ENCODE assay signal across 17 cellular contexts in genomic region chr2:161651547-161651946, GRCh38. TPM values are rescaled to one million over a fixed set of nuclear protein-coding genes. Genes with fewer than 3 reads are reported as not detected.
"Had no signal": no experiment of that assay in that cellular context is flagged by ENCODE, and none has a peak within 500 bp of the region (broad histone marks: within the 10 kb centered on the region; RNA-seq: fewer than 3 reads in every experiment).

No MANE protein-coding gene starts in this region.

- H3K4me1 Mint-ChIP-seq: activated naive CD8-positive, alpha-beta T cell treated with anti-CD3 and anti-CD28 coated beads for 36 hours; mesothelial cell of epicardium; naive thymus-derived CD4-positive, alpha-beta T cell had no signal

- H3K4me3 Mint-ChIP-seq: activated CD8-positive, alpha-beta T cell treated with anti-CD3 and anti-CD28 coated beads for 36 hours; activated naive CD8-positive, alpha-beta T cell treated with anti-CD3 and anti-CD28 coated beads for 36 hours; activated T-cell treated with anti-CD3 and anti-CD28 coated beads, Interleukin-2, amount 50 U/mL, for 72 hours; mesothelial cell of epicardium; naive thymus-derived CD4-positive, alpha-beta T cell had no signal

- H3K27me3 ChIP-seq: stomach had no signal

- H3K9me3 Mint-ChIP-seq: activated CD8-positive, alpha-beta T cell treated with anti-CD3 and anti-CD28 coated beads for 36 hours had no signal

- H3K4me3 ChIP-seq: psoas muscle, stomach, thoracic aorta had no signal

- H3K4me1 ChIP-seq: psoas muscle, stomach had no signal

- DNase-seq: activated CD4-positive, alpha-beta T cell treated with anti-CD3 and anti-CD28 coated beads for 1 hour; activated CD8-positive, alpha-beta memory T cell treated with anti-CD3 and anti-CD28 coated beads, Interleukin-2, amount 50 U/mL, for 4 hours; activated CD8-positive, alpha-beta T cell treated with anti-CD3 and anti-CD28 coated beads for 36 hours; activated gamma-delta T cell treated with Interleukin-2 at 50 U/mL for 16 hours; activated naive CD8-positive, alpha-beta T cell treated with anti-CD3 and anti-CD28 coated beads for 36 hours; activated T-cell treated with anti-CD3 and anti-CD28 coated beads, Interleukin-2, amount 50 U/mL, for 72 hours; anterior cingulate cortex; dermis blood vessel endothelial cell; erythroblast; naive thymus-derived CD4-positive, alpha-beta T cell; occipital lobe; psoas muscle; stomach; T1000 had no signal

- H3K27ac ChIP-seq: psoas muscle, stomach, thoracic aorta had no signal

- H3K36me3 Mint-ChIP-seq: activated naive CD8-positive, alpha-beta T cell treated with anti-CD3 and anti-CD28 coated beads for 36 hours; mesothelial cell of epicardium; naive thymus-derived CD4-positive, alpha-beta T cell had no signal

- H3K27ac Mint-ChIP-seq: activated CD8-positive, alpha-beta T cell treated with anti-CD3 and anti-CD28 coated beads for 36 hours; activated naive CD8-positive, alpha-beta T cell treated with anti-CD3 and anti-CD28 coated beads for 36 hours; activated T-cell treated with anti-CD3 and anti-CD28 coated beads, Interleukin-2, amount 50 U/mL, for 72 hours; mesothelial cell of epicardium; naive thymus-derived CD4-positive, alpha-beta T cell had no signal

- H3K36me3 ChIP-seq: stomach, thoracic aorta had no signal

RNA-seq across cellular contexts. Expression of gene SLC4A10, which starts 27.3 kb away (rescaled TPM):
- total RNA-seq: dermis blood vessel endothelial cell, kidney epithelial cell, psoas muscle had no signal
- polyA plus RNA-seq: naive thymus-derived CD4-positive, alpha-beta T cell had no signal
